ENCODE assay signal across 15 cellular contexts in the genomic region with DNA sequence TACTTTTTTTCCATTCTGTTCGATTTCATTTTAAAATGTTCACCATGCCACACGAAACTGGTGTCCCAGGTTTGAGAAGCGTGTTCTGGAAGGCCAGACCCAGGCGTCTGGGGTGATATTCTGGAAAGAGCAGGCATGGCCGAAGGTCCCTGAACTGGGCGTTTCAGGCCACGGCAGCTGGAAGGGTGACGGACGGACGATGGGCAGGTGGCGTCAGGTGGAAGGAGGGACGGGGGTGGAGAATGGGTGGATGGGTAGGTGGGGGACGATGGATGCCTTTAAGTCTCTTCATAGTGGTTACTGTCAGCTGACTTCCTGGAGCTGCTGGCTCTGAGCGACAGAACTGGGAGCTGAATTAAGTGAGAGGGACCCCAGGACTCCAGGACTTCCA. TPM values are rescaled to one million over a fixed set of nuclear protein-coding genes. Genes with fewer than 3 reads are reported as not detected.
DNase-seq lines count a peak whose midpoint lies in the region; TF ChIP-seq lines count a peak whose summit lies in the region.
"Had no signal": no experiment of that assay in that cellular context is flagged by ENCODE, and none has a peak within 500 bp of the region (broad histone marks: within the 10 kb centered on the region; RNA-seq: fewer than 3 reads in every experiment).

No MANE protein-coding gene starts in this region.

- TF ChIP-seq CTCF in RWPE1 (conservative IDR thresholded peaks at IDR 0.05; ENCODE audit: low read depth): no peak
- TF ChIP-seq CTCF in glutamatergic neuron (IDR thresholded peaks at IDR 0.05; ENCODE audit: partially characterized antibody, unreplicated experiment): no peak

- POLR2A ChIA-PET in RWPE1 (lab: Yijun Ruan, JAX; ENCODE audit: low non-redundant PET): no interaction called here

- H3K9me3 ChIP-seq in BLaER1: no peaks in the 10 kb centered on the region

- H3K27ac Mint-ChIP-seq in glutamatergic neuron (ENCODE audit: unreplicated experiment): peak overlapping the region; percentile 17
- H3K27ac Mint-ChIP-seq: B cell; CD4-positive, CD25-positive, alpha-beta regulatory T cell; HFFc6 had no signal

- H3K4me1 Mint-ChIP-seq in glutamatergic neuron (ENCODE audit: low read depth, unreplicated experiment): peaks cover 24% of the 10 kb centered on the region
- H3K4me1 Mint-ChIP-seq: B cell; CD4-positive, CD25-positive, alpha-beta regulatory T cell had no signal

- no peak overlapping the region for H3K4me3 ChIP-seq in BLaER1

- H3K4me3 Mint-ChIP-seq in glutamatergic neuron (ENCODE audit: unreplicated experiment): no peak overlapping the region
- H3K4me3 Mint-ChIP-seq: B cell; CD4-positive, CD25-positive, alpha-beta regulatory T cell; HFFc6 had no signal

- 0 out of 2 replicates have a peak overlapping the region, but pooled peaks have one; percentile 3 for H3K4me2 ChIP-seq in BLaER1

- no peak overlapping the region for H3K9ac ChIP-seq in BLaER1

- H3K36me3 ChIP-seq in BLaER1: no peaks in the 10 kb centered on the region

- peaks cover 16% of the 10 kb centered on the region for H3K9me3 Mint-ChIP-seq in glutamatergic neuron (ENCODE audit: unreplicated experiment)
- H3K9me3 Mint-ChIP-seq: HFFc6 had no signal

- H3K27ac ChIP-seq in BLaER1: no peak overlapping the region
- H3K27ac ChIP-seq in RWPE1: peak overlapping the region; percentile 64

- DNase-seq in RWPE1 (ENCODE audit: low spot score) (no peak), glutamatergic neuron (no peak), GM19238 (ENCODE audit: insufficient read length, low spot score) (no peak), iPS-NIHi11 (ENCODE audit: low spot score) (no peak), midbrain (lab: John Stamatoyannopoulos, UW) (no peak), NCI-H446 (lab: John Stamatoyannopoulos, UW) (no peak)
- DNase-seq: 8988T; C1 segment of cervical spinal cord; Caco-2; CD4-positive, CD25-positive, alpha-beta regulatory T cell; GDM1; GOT3; HFFc6 had no signal

- peaks cover 3% of the 10 kb centered on the region for H3K36me3 Mint-ChIP-seq in glutamatergic neuron (ENCODE audit: unreplicated experiment)
- H3K36me3 Mint-ChIP-seq: CD4-positive, CD25-positive, alpha-beta regulatory T cell had no signal

- H3K4me1 ChIP-seq in BLaER1: peaks cover 70% of the 10 kb centered on the region
- H3K4me1 ChIP-seq: Caco-2 had no signal

- no peaks in the 10 kb centered on the region for H4K20me1 ChIP-seq in BLaER1

- H3K27me3 ChIP-seq in BLaER1: no peaks in the 10 kb centered on the region

- CTCF ChIA-PET in RWPE1 (lab: Yijun Ruan, JAX): no interaction called here

- peaks cover 7% of the 10 kb centered on the region for H3K27me3 Mint-ChIP-seq in glutamatergic neuron (ENCODE audit: unreplicated experiment)
- H3K27me3 Mint-ChIP-seq: B cell; CD4-positive, CD25-positive, alpha-beta regulatory T cell had no signal

RNA-seq across cellular contexts. Expression of a gene that starts 44.6 kb away (rescaled TPM):
- 1.2 TPM for total RNA-seq in glutamatergic neuron (ENCODE audit: unreplicated experiment)
- total RNA-seq: B cell, Caco-2 had no signal
